ENCODE assay signal across 8 cellular contexts in the genomic region with DNA sequence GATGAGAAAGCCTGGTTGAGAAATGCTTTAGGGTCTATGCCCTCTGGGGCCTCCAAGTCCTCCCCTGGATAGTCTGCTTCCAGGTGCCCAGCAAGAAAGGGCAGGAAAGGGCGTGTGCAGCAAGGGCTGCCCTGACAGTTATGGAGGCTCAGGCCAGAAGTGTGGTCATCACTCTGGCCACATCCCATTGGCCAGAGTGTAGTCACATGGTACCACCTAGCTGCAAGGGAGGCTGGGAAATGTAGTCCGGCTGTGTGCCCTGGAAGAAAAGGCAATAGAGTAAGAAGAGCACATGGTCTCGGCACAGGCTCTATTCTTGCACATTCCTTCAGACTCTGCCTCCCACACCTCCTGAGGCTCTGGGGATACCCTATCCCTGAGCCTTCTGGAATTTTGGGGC. TPM values are rescaled to one million over a fixed set of nuclear protein-coding genes. Genes with fewer than 3 reads are reported as not detected.
A peak's percentile ranks its signal among the peaks of the same experiment; 100 is the strongest.
DNase-seq lines count a peak whose midpoint lies in the region; ATAC-seq and TF ChIP-seq lines count a peak whose summit lies in the region.

No MANE protein-coding gene starts in this region.

- in situ Hi-C loops in brain microvascular endothelial cell (cut with HindIII; ENCODE audit: low pct_ligation_motif_present, low sequenced_read_pairs): no loop called here

- no peak for ATAC-seq in GM19455 (IDR thresholded peaks at IDR 0.05; ENCODE audit: unreplicated experiment)

- H3K27ac ChIP-seq in brain microvascular endothelial cell: no peak overlapping the region

- peak; percentile 67 for DNase-seq in A172 (ENCODE audit: low spot score)
- peak; percentile 71 for DNase-seq in GM10266 (ENCODE audit: extremely low spot score)
- peak; percentile 65 for DNase-seq in MG63
- DNase-seq in brain microvascular endothelial cell: peak; percentile 36
- DNase-seq in stimulated activated CD4-positive, alpha-beta T cell treated with anti-CD3 and anti-CD28 coated beads, Interleukin-4, amount 100 ng/mL, for 1 hour: peak; percentile 33
- DNase-seq in NCI-H2107 (lab: John Stamatoyannopoulos, UW): no peak
- DNase-seq in GOT3 (lab: John Stamatoyannopoulos, UW): no peak

- TF ChIP-seq CTCF in GM10266 (IDR thresholded peaks at IDR 0.05; ENCODE audit: control insufficient read depth, insufficient read depth, low read depth, missing control alignments) (no peak), brain microvascular endothelial cell (IDR thresholded peaks at IDR 0.05; ENCODE audit: low read depth, low read length, missing control alignments) (no peak)

- no peak overlapping the region for H3K4me3 ChIP-seq in MG63
- H3K4me3 ChIP-seq in brain microvascular endothelial cell (ENCODE audit: low read depth, low read length): no peak overlapping the region

- H3K9me3 ChIP-seq in MG63: no peaks in the 10 kb centered on the region

- H3K27me3 ChIP-seq in MG63 (no peaks in the 10 kb centered on the region), brain microvascular endothelial cell (replicated peaks) (no peaks in the 10 kb centered on the region)

- peaks cover 69% of the 10 kb centered on the region for H3K36me3 ChIP-seq in MG63
- H3K36me3 ChIP-seq in brain microvascular endothelial cell (replicated peaks): no peaks in the 10 kb centered on the region

RNA-seq across cellular contexts. Expression of a gene that starts 35.7 kb away (rescaled TPM):
- 308 and 372 TPM in 2 replicates for total RNA-seq in A172 (2014; rRNA removed; shearing (Covaris generic))
- total RNA-seq in MG63 (2014; rRNA removed; shearing (Covaris generic); ENCODE audit: low replicate concordance): 471 and 646 TPM in 2 replicates

Comparison
In these comparisons a context has a peak if more than half of its experiments do, and no peak if none do; other contexts are left out.
1. DNase-seq: peak in A172 (single experiment), GM10266 (single experiment), MG63 (single experiment), brain microvascular endothelial cell (single experiment) and stimulated activated CD4-positive, alpha-beta T cell treated with anti-CD3 and anti-CD28 coated beads, Interleukin-4, amount 100 ng/mL, for 1 hour (single experiment); none in NCI-H2107 (single experiment) and GOT3 (single experiment).